Comparison of ENCODE assay signal across 27 cellular contexts in the genomic region with DNA sequence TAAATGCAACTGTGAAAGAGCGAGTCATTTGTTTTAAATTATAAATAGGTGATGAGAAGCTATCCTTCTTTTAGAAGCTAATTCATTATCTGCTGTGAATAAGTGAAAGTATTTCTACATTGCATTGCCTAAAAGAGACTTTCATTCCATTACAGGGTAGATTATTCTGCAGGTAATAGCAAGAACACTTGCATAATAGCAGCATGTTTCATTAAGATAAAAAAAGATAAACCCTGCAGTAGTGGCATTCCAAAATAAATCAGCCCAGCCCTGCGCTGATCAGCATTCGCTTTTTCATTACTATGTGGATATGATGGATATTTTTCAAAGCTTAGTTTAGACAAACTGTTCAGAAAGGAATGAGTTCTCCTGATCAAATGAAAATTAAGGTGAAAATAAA.
"Had no signal": no experiment of that assay in that cellular context is flagged by ENCODE, and none has a peak within 500 bp of the region (broad histone marks: within the 10 kb centered on the region; RNA-seq: fewer than 3 reads in every experiment).

No MANE protein-coding gene starts in this region.

- H3K4me1 ChIP-seq: testis, thyroid gland, tibial artery, tibial nerve, transverse colon, upper lobe of left lung, upper lobe of right lung, uterus, vagina had no signal

- H3K4me3 ChIP-seq: stomach, suprapubic skin, testis, thoracic aorta, thyroid gland, tibial artery, tibial nerve, transverse colon, upper lobe of left lung, upper lobe of right lung, uterus, vagina had no signal

- H3K36me3 ChIP-seq: stomach, suprapubic skin, thoracic aorta, thyroid gland, tibial artery, tibial nerve, transverse colon, upper lobe of left lung, upper lobe of right lung, uterus, vagina had no signal

- FAIRE-seq: urothelium cell line had no signal

- H3K27ac ChIP-seq: stomach, suprapubic skin, testis, thoracic aorta, thyroid gland, tibial artery, tibial nerve, transverse colon, upper lobe of left lung, upper lobe of right lung, uterus, vagina had no signal

- H3K4me3 Mint-ChIP-seq: stimulated activated effector memory CD8-positive, alpha-beta T cell treated with anti-CD3 and anti-CD28 coated beads, Interleukin-12 subunit alpha, Interleukin-12 subunit beta, amount 100 ng/mL, for 72 hours; stimulated activated memory B cell treated with anti-CD40 and anti-IgM and Interleukin-4, amounts not matched to agents 10 μg/mL and 1 μg/mL and 100 μg/mL, for 72 hours; stimulated activated naive B cell treated with anti-CD40 and anti-IgM and Interleukin-4, amounts not matched to agents 10 μg/mL and 1 μg/mL and 100 μg/mL, for 72 hours; stimulated activated naive CD8-positive, alpha-beta T cell treated with anti-CD3 and anti-CD28 coated beads, Interleukin-15, amount 100 ng/mL, for 72 hours; stimulated activated naive CD8-positive, alpha-beta T cell treated with anti-CD3 and anti-CD28 coated beads, Interleukin-15, Interleukin-2, amounts not matched to agents 100 ng/mL and 50 ng/mL, for 24 hours; type B pancreatic cell had no signal

- H3K4me1 Mint-ChIP-seq: stimulated activated effector memory CD8-positive, alpha-beta T cell treated with anti-CD3 and anti-CD28 coated beads, Interleukin-12 subunit alpha, Interleukin-12 subunit beta, amount 100 ng/mL, for 72 hours; stimulated activated memory B cell treated with anti-CD40 and anti-IgM and Interleukin-4, amounts not matched to agents 10 μg/mL and 1 μg/mL and 100 μg/mL, for 72 hours; stimulated activated naive B cell treated with anti-CD40 and anti-IgM and Interleukin-4, amounts not matched to agents 10 μg/mL and 1 μg/mL and 100 μg/mL, for 72 hours; stimulated activated naive CD8-positive, alpha-beta T cell treated with anti-CD3 and anti-CD28 coated beads, Interleukin-15, amount 100 ng/mL, for 72 hours had no signal

- H3K27ac Mint-ChIP-seq: stimulated activated effector memory CD8-positive, alpha-beta T cell treated with anti-CD3 and anti-CD28 coated beads, Interleukin-12 subunit alpha, Interleukin-12 subunit beta, amount 100 ng/mL, for 72 hours; stimulated activated memory B cell treated with anti-CD40 and anti-IgM and Interleukin-4, amounts not matched to agents 10 μg/mL and 1 μg/mL and 100 μg/mL, for 72 hours; stimulated activated naive B cell treated with anti-CD40 and anti-IgM and Interleukin-4, amounts not matched to agents 10 μg/mL and 1 μg/mL and 100 μg/mL, for 72 hours; stimulated activated naive CD8-positive, alpha-beta T cell treated with anti-CD3 and anti-CD28 coated beads, Interleukin-15, amount 100 ng/mL, for 72 hours; stimulated activated naive CD8-positive, alpha-beta T cell treated with anti-CD3 and anti-CD28 coated beads, Interleukin-15, Interleukin-2, amounts not matched to agents 100 ng/mL and 50 ng/mL, for 24 hours; type B pancreatic cell had no signal

- H3K27me3 ChIP-seq: stomach, suprapubic skin, testis, thyroid gland, tibial nerve, transverse colon, upper lobe of left lung, upper lobe of right lung, uterus, vagina had no signal

- H3K27me3 Mint-ChIP-seq: stimulated activated memory B cell treated with anti-CD40 and anti-IgM and Interleukin-4, amounts not matched to agents 10 μg/mL and 1 μg/mL and 100 μg/mL, for 72 hours; stimulated activated naive B cell treated with anti-CD40 and anti-IgM and Interleukin-4, amounts not matched to agents 10 μg/mL and 1 μg/mL and 100 μg/mL, for 72 hours; stimulated activated naive CD8-positive, alpha-beta T cell treated with anti-CD3 and anti-CD28 coated beads, Interleukin-15, amount 100 ng/mL, for 72 hours; stimulated activated naive CD8-positive, alpha-beta T cell treated with anti-CD3 and anti-CD28 coated beads, Interleukin-15, Interleukin-2, amounts not matched to agents 100 ng/mL and 50 ng/mL, for 24 hours; type B pancreatic cell had no signal

- H3K36me3 Mint-ChIP-seq: stimulated activated effector memory CD8-positive, alpha-beta T cell treated with anti-CD3 and anti-CD28 coated beads, Interleukin-12 subunit alpha, Interleukin-12 subunit beta, amount 100 ng/mL, for 72 hours; stimulated activated memory B cell treated with anti-CD40 and anti-IgM and Interleukin-4, amounts not matched to agents 10 μg/mL and 1 μg/mL and 100 μg/mL, for 72 hours; stimulated activated naive B cell treated with anti-CD40 and anti-IgM and Interleukin-4, amounts not matched to agents 10 μg/mL and 1 μg/mL and 100 μg/mL, for 72 hours; type B pancreatic cell had no signal

- DNase-seq: stimulated activated CD4-positive, alpha-beta T cell treated with anti-CD3 and anti-CD28 coated beads, Interleukin-2, amount 100 ng/mL, for 48 hours; stimulated activated CD4-positive, alpha-beta T cell treated with anti-CD3 and anti-CD28 coated beads, Interleukin-4, amount 100 ng/mL, for 1 hour; stimulated activated CD4-positive, alpha-beta T cell treated with anti-CD3 and anti-CD28 coated beads, Interleukin-4, amount 100 ng/mL, for 24 hours; stimulated activated CD4-positive, alpha-beta T cell treated with anti-CD3 and anti-CD28 coated beads, Interleukin-4, amount 100 ng/mL, for 4 hours; stimulated activated CD8-positive, alpha-beta memory T cell treated with anti-CD3 and anti-CD28 coated beads, Interleukin-4, amount 100 ng/mL, for 48 hours; stimulated activated naive B cell treated with anti-CD40 and anti-IgM and Interleukin-4, amounts not matched to agents 10 μg/mL and 1 μg/mL and 100 μg/mL, for 72 hours; stimulated activated naive CD4-positive, alpha-beta T cell treated with Interleukin-2 at 50 U/mL for 16 hours; stimulated activated naive CD8-positive, alpha-beta T cell treated with anti-CD3 and anti-CD28 coated beads, Interleukin-15, amount 100 ng/mL, for 72 hours; stimulated activated naive CD8-positive, alpha-beta T cell treated with anti-CD3 and anti-CD28 coated beads, Interleukin-15, Interleukin-2, amounts not matched to agents 100 U/mL and 50 U/mL, for 24 hours; stomach; substantia nigra; testis; thyroid gland; tibial artery; transverse colon; upper lobe of left lung; upper lobe of right lung; uterus had no signal

- H3K9me3 Mint-ChIP-seq: stimulated activated memory B cell treated with anti-CD40 and anti-IgM and Interleukin-4, amounts not matched to agents 10 μg/mL and 1 μg/mL and 100 μg/mL, for 72 hours; stimulated activated naive B cell treated with anti-CD40 and anti-IgM and Interleukin-4, amounts not matched to agents 10 μg/mL and 1 μg/mL and 100 μg/mL, for 72 hours; stimulated activated naive CD8-positive, alpha-beta T cell treated with anti-CD3 and anti-CD28 coated beads, Interleukin-15, amount 100 ng/mL, for 72 hours; stimulated activated naive CD8-positive, alpha-beta T cell treated with anti-CD3 and anti-CD28 coated beads, Interleukin-15, Interleukin-2, amounts not matched to agents 100 ng/mL and 50 ng/mL, for 24 hours; type B pancreatic cell had no signal

- ATAC-seq: stimulated activated effector memory CD8-positive, alpha-beta T cell treated with anti-CD3 and anti-CD28 coated beads, Interleukin-12 subunit alpha, Interleukin-12 subunit beta, amount 100 ng/mL, for 72 hours; stimulated activated memory B cell treated with anti-CD40 and anti-IgM and Interleukin-4, amounts not matched to agents 10 μg/mL and 1 μg/mL and 100 μg/mL, for 72 hours; stimulated activated naive B cell treated with anti-CD40 and anti-IgM and Interleukin-4, amounts not matched to agents 10 μg/mL and 1 μg/mL and 100 μg/mL, for 72 hours; stimulated activated naive CD8-positive, alpha-beta T cell treated with anti-CD3 and anti-CD28 coated beads, Interleukin-15, amount 100 ng/mL, for 72 hours; stimulated activated naive CD8-positive, alpha-beta T cell treated with anti-CD3 and anti-CD28 coated beads, Interleukin-15, Interleukin-2, amounts not matched to agents 100 U/mL and 50 U/mL, for 24 hours had no signal

- H3K9me3 ChIP-seq: stomach, suprapubic skin, testis, thoracic aorta, thyroid gland, tibial artery, tibial nerve, transverse colon, upper lobe of left lung, upper lobe of right lung, uterus, vagina had no signal
